In genomic region chr17:8243827-8244226, GRCh38 we compare ENCODE assay signal across 12 cellular contexts. TPM values are rescaled to one million over a fixed set of nuclear protein-coding genes. Genes with fewer than 3 reads are reported as not detected.
DNase-seq lines count a peak whose midpoint lies in the region; ATAC-seq and TF ChIP-seq lines count a peak whose summit lies in the region.
"Had no signal": no experiment of that assay in that cellular context is flagged by ENCODE, and none has a peak within 500 bp of the region (broad histone marks: within the 10 kb centered on the region; RNA-seq: fewer than 3 reads in every experiment).

No MANE protein-coding gene starts in this region.

- no peak overlapping the region for H3K4me3 Mint-ChIP-seq in GM23338
- peak overlapping the region; percentile 17 to 100 (median 45) for H3K4me3 Mint-ChIP-seq in T-cell

- H3K4me1 ChIP-seq in GM23338 (ENCODE audit: insufficient read depth), result no peaks in the 10 kb centered on the region

- H3K36me3 Mint-ChIP-seq in GM23338 (ENCODE audit: low read depth) (peaks cover 33% of the 10 kb centered on the region), T-cell (peaks cover 26% of the 10 kb centered on the region)

- no peak overlapping the region for H3K4me3 ChIP-seq in GM23338
- H3K4me3 ChIP-seq: esophagus muscularis mucosa, hepatocyte, thyroid gland had no signal

- H3F3A ChIP-seq in GM23338 (replicated peaks; ENCODE audit: low read depth), result peaks cover 16% of the 10 kb centered on the region

- H3K9me2 ChIP-seq in GM23338 (ENCODE audit: insufficient read depth), result no peaks in the 10 kb centered on the region

- H3K27ac Mint-ChIP-seq in GM23338, result no peak overlapping the region
- H3K27ac Mint-ChIP-seq in T-cell, result peak overlapping the region; percentile 75 to 82

- ATAC-seq in GM23338 (no peak), T-cell (replicated peaks in 1 of 4) (no peak), HG03108 (IDR thresholded peaks at IDR 0.05; ENCODE audit: unreplicated experiment) (no peak)
- ATAC-seq: SK-N-SH treated with all-trans-retinoic acid at 6 μM for 48 hours had no signal

- peaks cover 7% of the 10 kb centered on the region; the same call in 1 of the 2 replicates for H4K20me1 ChIP-seq in GM23338 (replicated peaks; ENCODE audit: insufficient read depth)

- H3K4me2 ChIP-seq in GM23338, result no peak overlapping the region
- H3K4me2 ChIP-seq: hepatocyte had no signal

- H3K4me1 Mint-ChIP-seq in GM23338, result no peaks in the 10 kb centered on the region
- peaks cover 50 to 63% (median 52%) of the 10 kb centered on the region in 3 donors for H3K4me1 Mint-ChIP-seq in T-cell

- peaks cover 4% of the 10 kb centered on the region; the same call in 1 of the 2 replicates for H3K36me3 ChIP-seq in GM23338 (ENCODE audit: insufficient read depth)

- H3K27me3 Mint-ChIP-seq in GM23338 (ENCODE audit: insufficient read depth, low read depth, poor library complexity) (peaks cover 12% of the 10 kb centered on the region), T-cell (no peaks in the 10 kb centered on the region)

- no peaks in the 10 kb centered on the region for H3K27me3 ChIP-seq in GM23338 (ENCODE audit: insufficient read depth)
- H3K27me3 ChIP-seq: esophagus muscularis mucosa, hepatocyte, neutrophil, thyroid gland had no signal

- DNase-seq in GM23338 (ENCODE audit: low spot score) (no peak), T-cell (peak in 7 of 34 experiments; percentile 7 to 33 (median 18)), anterior cingulate cortex (lab: John Stamatoyannopoulos, UW) (no peak)
- DNase-seq in effector CD4-positive, alpha-beta T cell, result peak; percentile 15
- DNase-seq: activated CD4-positive, CD25-positive, alpha-beta regulatory T cell treated with anti-CD3 and anti-CD28 coated beads, Interleukin-2, amount 50 U/mL, for 72 hours; HCEC 1CT; thyroid gland had no signal

- H3K27ac ChIP-seq in GM23338 (ENCODE audit: low read depth), result no peak overlapping the region
- H3K27ac ChIP-seq: esophagus muscularis mucosa, hepatocyte, neutrophil, thyroid gland had no signal

- POLR2A ChIA-PET in T-cell (lab: Charles Lee), result interaction anchor here in 1 of 2 donors (0.7 kb wide), 1 partner anchor 20 kb away, joined by 3 read pairs; no protein-coding TSS in a partner anchor

- H2AFZ ChIP-seq in GM23338, result no peak overlapping the region
- H2AFZ ChIP-seq: hepatocyte had no signal

- H3K79me2 ChIP-seq in GM23338 (replicated peaks; ENCODE audit: insufficient read depth), result peaks cover 50% of the 10 kb centered on the region

- H3K9me3 Mint-ChIP-seq in GM23338 (peaks cover 3% of the 10 kb centered on the region; the same call in 1 of the 3 replicates), T-cell (no peaks in the 10 kb centered on the region)

- peak; percentile 21 to 51; a peak in 3 of 4 replicates for TF ChIP-seq CTCF in GM23338 (conservative IDR thresholded peaks at IDR 0.05; ENCODE audit: low read depth in 2 of 2)

- CTCF ChIA-PET in T-cell (lab: Charles Lee), result interaction anchor here (0.6 to 1.4 kb wide), 4 partner anchors 17 to 137 kb away, joined by 3 to 6 read pairs (median 4); no protein-coding TSS in a partner anchor

TF ChIP-seq in GM23338, 12 proteins besides CTCF, POLR2A, EP300 and RAD21:
- TF ChIP-seq CREB1 (CRISPR knock-in tag; IDR thresholded peaks at IDR 0.05; ENCODE audit: low read depth) (no peak), EZH2phosphoT487 (IDR thresholded peaks at IDR 0.05; ENCODE audit: unreplicated experiment) (no peak), ZNF462 (CRISPR knock-in tag; IDR thresholded peaks at IDR 0.05) (no peak), STAT1 (IDR thresholded peaks at IDR 0.05; ENCODE audit: unreplicated experiment) (no peak), POLR2AphosphoS5 (IDR thresholded peaks at IDR 0.05; ENCODE audit: low read depth) (no peak), ZNF331 (CRISPR knock-in tag; IDR thresholded peaks at IDR 0.05; ENCODE audit: low read depth) (no peak), ZNF114 (CRISPR knock-in tag; IDR thresholded peaks at IDR 0.05) (no peak), NANOG (IDR thresholded peaks at IDR 0.05; ENCODE audit: borderline replicate concordance) (no peak)

RNA-seq across cellular contexts. Expression of gene CTC1, which starts 4.0 kb away (rescaled TPM):
- total RNA-seq in GM23338 (2014; rRNA removed; shearing (Covaris generic)), result 13.4 and 14.8 TPM in 2 replicates
- 9.1 and 10.7 TPM in 2 replicates for polyA plus RNA-seq in GM23338 (2016; fragmentation: Nextera tagmentation; extraction: Ambion mirVana)
- total RNA-seq in T-cell, result 100 to 1,000 TPM; 230 to 309 (median 269) TPM

RNA-seq across cellular contexts. Expression of gene PFAS, which starts 5.3 kb away (rescaled TPM):
- total RNA-seq in GM23338 (2014; rRNA removed; shearing (Covaris generic)), result 140 and 168 TPM in 2 replicates
- 96.1 and 106 TPM in 2 replicates for polyA plus RNA-seq in GM23338 (2016; fragmentation: Nextera tagmentation; extraction: Ambion mirVana)
- 10 to 100 TPM; 31.5 to 52.4 (median 37.8) TPM for total RNA-seq in T-cell

RNA-seq across cellular contexts. Expression of gene AURKB, which starts 33.5 kb away (rescaled TPM):
- total RNA-seq in GM23338 (2014; rRNA removed; shearing (Covaris generic)), result 128 and 135 TPM in 2 replicates
- 202 and 212 TPM in 2 replicates for polyA plus RNA-seq in GM23338 (2016; fragmentation: Nextera tagmentation; extraction: Ambion mirVana)
- total RNA-seq in T-cell, result 1 to 10 TPM; 1.0 to 2.7 (median 1.7) TPM

RNA-seq across cellular contexts. Expression of gene RANGRF, which starts 44.6 kb away (rescaled TPM):
- total RNA-seq in GM23338 (2014; rRNA removed; shearing (Covaris generic)), result 11.2 and 15.8 TPM in 2 replicates
- polyA plus RNA-seq in GM23338 (2016; fragmentation: Nextera tagmentation; extraction: Ambion mirVana), result 52.4 and 53.7 TPM in 2 replicates
- 10 to 100 TPM; 29.0 to 41.8 (median 40.9) TPM for total RNA-seq in T-cell

RNA-seq across cellular contexts. Expression of gene SLC25A35, which starts 51.4 kb away (rescaled TPM):
- total RNA-seq in GM23338 (2014; rRNA removed; shearing (Covaris generic)), result 2.3 and 4.7 TPM in 2 replicates
- 3.2 and 3.6 TPM in 2 replicates for polyA plus RNA-seq in GM23338 (2016; fragmentation: Nextera tagmentation; extraction: Ambion mirVana)
- total RNA-seq in T-cell, result 10 to 100 TPM in 1 of 5 donors, 1 to 10 TPM in 4; 6.6 to 10.0 (median 8.0) TPM

Comparison
In these comparisons a context has a peak if more than half of its experiments do, and no peak if none do; other contexts are left out.
1. RNA of gene CTC1, which starts 4.0 kb away (total RNA-seq): 230 to 309 TPM in T-cell; 13.4 to 14.8 TPM in GM23338; every median in the first group is over 10 times any median in the second.
2. RNA of gene AURKB, which starts 33.5 kb away (total RNA-seq): 128 to 135 TPM in GM23338; 1.0 to 2.7 TPM in T-cell; every median in the first group is over 10 times any median in the second.